In the genomic region with DNA sequence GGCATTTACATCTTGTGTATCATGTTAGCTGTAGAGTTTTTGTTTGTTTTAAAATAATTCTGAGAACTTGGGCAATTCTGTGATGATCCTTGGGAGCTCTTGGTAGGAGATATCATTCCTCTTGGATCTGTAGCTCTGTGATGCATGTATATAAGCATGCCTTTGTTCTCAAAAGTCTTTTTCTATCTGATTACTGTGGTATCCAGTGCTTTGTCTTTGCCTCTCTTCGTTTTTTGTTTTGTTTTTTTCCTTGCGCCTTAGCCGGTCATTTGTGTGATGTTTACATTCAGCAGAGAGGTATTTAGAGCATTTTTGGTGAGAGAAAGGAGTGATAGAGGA, we compare ENCODE assay signal across 8 cellular contexts.
DNase-seq lines count a peak whose midpoint lies in the region; ATAC-seq and TF ChIP-seq lines count a peak whose summit lies in the region.

No MANE protein-coding gene starts in this region.

- H3K4me2 ChIP-seq in mesenchymal stem cell (ENCODE audit: low read length, poor library complexity, severe bottlenecking) = peak overlapping the region; percentile 86

- ATAC-seq in heart left ventricle = no peak
- ATAC-seq in Right ventricle myocardium superior (ENCODE audit: poor library complexity) = no peak
- no peak for ATAC-seq in HG03108 (IDR thresholded peaks at IDR 0.05; ENCODE audit: unreplicated experiment)

- H3K9me3 ChIP-seq in heart left ventricle = no peaks in the 10 kb centered on the region
- H3K9me3 ChIP-seq in mesenchymal stem cell (ENCODE audit: control insufficient read depth, low read length) = no peaks in the 10 kb centered on the region
- H3K9me3 ChIP-seq in uterus = no peaks in the 10 kb centered on the region

- DNase-seq in heart left ventricle (no peak), Right ventricle myocardium superior (no peak), caudate nucleus (lab: John Stamatoyannopoulos, UW) (peak in 1 of 61 donors; percentile 3), mesenchymal stem cell (no peak), uterus (no peak), kidney tubule cell (ENCODE audit: low spot score) (no peak)
- no peak for DNase-seq in stimulated activated CD4-positive, alpha-beta T cell treated with anti-CD3 and anti-CD28 coated beads, Interleukin-12 subunit alpha, Interleukin-12 subunit beta, amount 100 ng/mL, for 4 hours

- H3K36me3 ChIP-seq in heart left ventricle (peaks cover 0 to 6% (median 0%) of the 10 kb centered on the region in 9 donors), mesenchymal stem cell (ENCODE audit: control insufficient read depth in 1 of 2, insufficient read depth in 2 of 2, low read depth in 1 of 2, low read length in 2 of 2) (peaks cover 4 to 18% of the 10 kb centered on the region in 2 experiments), uterus (no peaks in the 10 kb centered on the region)

- H3K14ac ChIP-seq in mesenchymal stem cell (ENCODE audit: low read length in 2 of 2) = no peak overlapping the region

- peak overlapping the region; percentile 96 for H3K9ac ChIP-seq in mesenchymal stem cell (ENCODE audit: low read length)

- intact Hi-C loops in heart left ventricle (cut with DNase I) = loop anchor here (5.0 to 10.0 kb wide), 7 partner anchors 60 to 110 kb away; partner anchors contain the start of gene PAM (in 1 of the 10)
- intact Hi-C loops in Right ventricle myocardium superior (cut with DNase I) = loop anchor here (10.0 kb wide), 1 partner anchor 70 kb away; no protein-coding TSS in a partner anchor
- intact Hi-C loops in uterus (cut with DNase I; ENCODE audit: low total_unique reads) = no loop called here

- peaks cover 18% of the 10 kb centered on the region for H3K79me1 ChIP-seq in mesenchymal stem cell (replicated peaks; ENCODE audit: low read length, poor library complexity, severe bottlenecking)

- H2BK12ac ChIP-seq in mesenchymal stem cell (ENCODE audit: low read length in 2 of 2) = no peak overlapping the region

- H4K91ac ChIP-seq in mesenchymal stem cell (ENCODE audit: low read length) = no peak overlapping the region

- H3K27ac ChIP-seq in heart left ventricle = peak overlapping the region; percentile 85 to 95 (median 93)
- peak overlapping the region; percentile 67 for H3K27ac ChIP-seq in caudate nucleus (ENCODE audit: low read depth, low read length)
- H3K27ac ChIP-seq in mesenchymal stem cell (ENCODE audit: low read length, poor library complexity, severe bottlenecking) = peak overlapping the region; percentile 89
- peak overlapping the region; percentile 89 to 93 for H3K27ac ChIP-seq in uterus

- TF ChIP-seq CTCF in heart left ventricle (IDR thresholded peaks at IDR 0.05) = no peak
- TF ChIP-seq CTCF in uterus (IDR thresholded peaks at IDR 0.05) = no peak

- H3K27me3 ChIP-seq in heart left ventricle (no peaks in the 10 kb centered on the region), mesenchymal stem cell (ENCODE audit: control insufficient read depth in 1 of 2, insufficient read depth in 1 of 2, low read length in 2 of 2) (no peaks in the 10 kb centered on the region), uterus (no peaks in the 10 kb centered on the region)

- H2AK5ac ChIP-seq in mesenchymal stem cell (ENCODE audit: low read length, severe bottlenecking) = no peak overlapping the region

- no peak overlapping the region for H2AFZ ChIP-seq in mesenchymal stem cell (ENCODE audit: low read depth, low read length)

- H4K8ac ChIP-seq in mesenchymal stem cell (ENCODE audit: low read length) = no peak overlapping the region

- peak overlapping the region in 1 of 2 experiments; percentile 96 for H3K18ac ChIP-seq in mesenchymal stem cell (ENCODE audit: low read depth in 1 of 2, low read length in 2 of 2)

- H3K4me1 ChIP-seq in heart left ventricle (peaks cover 0 to 51% (median 19%) of the 10 kb centered on the region in 12 donors), mesenchymal stem cell (ENCODE audit: control insufficient read depth, insufficient read depth, low read depth, low read length) (no peaks in the 10 kb centered on the region), uterus (peaks cover 8 to 11% of the 10 kb centered on the region in 2 donors)

- WGBS in heart left ventricle, 4 donors = 2 to 11% (median 5%) methylated on average over 3 of the region's 3 CpGs
- WGBS in mesenchymal stem cell = 0% methylated on average over 3 of the region's 3 CpGs

- TF ChIP-seq POLR2A in heart left ventricle (IDR thresholded peaks at IDR 0.05) (no peak), uterus (IDR thresholded peaks at IDR 0.05) (no peak)

- no peak overlapping the region for H3K23ac ChIP-seq in mesenchymal stem cell (ENCODE audit: low read length in 2 of 2)

- H2BK120ac ChIP-seq in mesenchymal stem cell (ENCODE audit: low read depth, low read length) = no peak overlapping the region

- H3K4me3 ChIP-seq in heart left ventricle = peak overlapping the region in 11 of 12 donors; percentile 63 to 85 (median 75)
- H3K4me3 ChIP-seq in mesenchymal stem cell (ENCODE audit: insufficient read depth in 1 of 2, low read depth in 1 of 2, low read length in 2 of 2) = peak overlapping the region; percentile 76 to 90
- H3K4me3 ChIP-seq in uterus = peak overlapping the region; percentile 52 to 66

- H3K4ac ChIP-seq in mesenchymal stem cell (ENCODE audit: low read depth in 1 of 2, low read length in 2 of 2) = peak overlapping the region in 1 of 2 experiments; percentile 7

- H2BK15ac ChIP-seq in mesenchymal stem cell (ENCODE audit: low read depth, poor library complexity, severe bottlenecking) = no peak overlapping the region

- no peak overlapping the region for H2BK5ac ChIP-seq in mesenchymal stem cell (ENCODE audit: low read depth, low read length, poor library complexity, severe bottlenecking)
